ENCODE assay signal across 1 cellular context in the genomic region with DNA sequence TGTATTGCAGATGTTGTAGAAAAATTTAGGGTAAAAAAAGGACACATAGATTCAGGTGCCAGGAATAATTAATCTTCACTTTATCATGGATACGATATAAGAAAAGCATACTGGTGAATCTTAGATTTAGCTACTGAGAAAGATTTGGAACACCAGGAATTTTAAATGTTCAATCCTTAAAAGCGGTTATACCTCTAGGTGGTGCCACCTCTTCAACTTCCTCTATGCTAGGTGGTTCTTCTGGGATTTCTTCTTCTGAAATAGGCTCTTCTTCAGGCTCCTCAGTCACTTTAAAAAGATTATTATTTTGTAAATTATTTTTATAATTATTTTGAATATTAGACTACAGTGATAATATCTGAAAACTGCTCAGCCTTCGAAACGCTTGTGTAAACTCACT.
TF ChIP-seq lines count a peak whose summit lies in the region.

No MANE protein-coding gene starts in this region.

TF ChIP-seq in WTC11, 78 proteins besides CTCF, POLR2A, EP300 and RAD21 (continued from another document):
- TF ChIP-seq ETV6 (CRISPR knock-in tag; IDR thresholded peaks at IDR 0.05): no peak
- no peak for TF ChIP-seq IRF2 (CRISPR knock-in tag; IDR thresholded peaks at IDR 0.05; ENCODE audit: borderline replicate concordance, low read depth)
- no peak for TF ChIP-seq SP1 (CRISPR knock-in tag; conservative IDR thresholded peaks at IDR 0.05)
- TF ChIP-seq ELF4 (CRISPR knock-in tag; IDR thresholded peaks at IDR 0.05; ENCODE audit: low read depth): no peak
- no peak for TF ChIP-seq NFE2L1 (CRISPR knock-in tag; IDR thresholded peaks at IDR 0.05)
- TF ChIP-seq ZNF416 (CRISPR knock-in tag; IDR thresholded peaks at IDR 0.05): no peak
- TF ChIP-seq, protein P1, sequence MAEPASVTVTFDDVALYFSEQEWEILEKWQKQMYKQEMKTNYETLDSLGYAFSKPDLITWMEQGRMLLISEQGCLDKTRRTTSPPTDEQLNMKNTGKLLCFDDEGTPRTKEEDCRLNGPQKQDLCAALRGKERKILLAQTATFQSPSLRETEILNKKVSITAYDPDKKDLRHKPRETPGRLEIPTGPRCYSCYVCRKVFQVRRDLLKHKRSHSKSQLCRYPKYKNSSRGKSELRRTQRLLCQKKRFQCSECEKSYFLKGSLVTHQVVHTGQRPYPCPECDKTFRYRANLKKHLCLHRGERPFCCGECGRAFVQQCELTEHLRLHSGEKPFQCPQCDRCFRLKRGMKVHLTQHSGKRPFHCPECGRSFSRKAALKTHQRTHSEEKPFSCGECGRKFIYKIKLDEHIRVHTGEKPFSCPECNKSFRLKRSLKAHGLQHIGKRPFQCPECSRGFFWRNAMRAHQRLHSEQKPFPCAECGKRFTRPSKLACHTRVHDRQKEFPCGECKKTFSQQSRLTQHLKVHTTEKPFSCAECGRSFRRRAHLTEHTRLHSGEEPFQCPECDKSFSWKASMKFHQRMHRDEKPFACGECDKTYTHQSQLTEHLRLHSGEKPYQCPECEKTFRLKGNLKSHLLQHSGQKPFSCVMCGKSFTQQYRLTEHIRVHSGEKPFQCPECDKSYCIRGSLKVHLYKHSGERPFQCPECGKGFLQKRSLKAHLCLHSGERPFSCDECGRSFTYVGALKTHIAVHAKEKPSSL (CRISPR knock-in tag; conservative IDR thresholded peaks at IDR 0.05): no peak
- TF ChIP-seq, protein P2, sequence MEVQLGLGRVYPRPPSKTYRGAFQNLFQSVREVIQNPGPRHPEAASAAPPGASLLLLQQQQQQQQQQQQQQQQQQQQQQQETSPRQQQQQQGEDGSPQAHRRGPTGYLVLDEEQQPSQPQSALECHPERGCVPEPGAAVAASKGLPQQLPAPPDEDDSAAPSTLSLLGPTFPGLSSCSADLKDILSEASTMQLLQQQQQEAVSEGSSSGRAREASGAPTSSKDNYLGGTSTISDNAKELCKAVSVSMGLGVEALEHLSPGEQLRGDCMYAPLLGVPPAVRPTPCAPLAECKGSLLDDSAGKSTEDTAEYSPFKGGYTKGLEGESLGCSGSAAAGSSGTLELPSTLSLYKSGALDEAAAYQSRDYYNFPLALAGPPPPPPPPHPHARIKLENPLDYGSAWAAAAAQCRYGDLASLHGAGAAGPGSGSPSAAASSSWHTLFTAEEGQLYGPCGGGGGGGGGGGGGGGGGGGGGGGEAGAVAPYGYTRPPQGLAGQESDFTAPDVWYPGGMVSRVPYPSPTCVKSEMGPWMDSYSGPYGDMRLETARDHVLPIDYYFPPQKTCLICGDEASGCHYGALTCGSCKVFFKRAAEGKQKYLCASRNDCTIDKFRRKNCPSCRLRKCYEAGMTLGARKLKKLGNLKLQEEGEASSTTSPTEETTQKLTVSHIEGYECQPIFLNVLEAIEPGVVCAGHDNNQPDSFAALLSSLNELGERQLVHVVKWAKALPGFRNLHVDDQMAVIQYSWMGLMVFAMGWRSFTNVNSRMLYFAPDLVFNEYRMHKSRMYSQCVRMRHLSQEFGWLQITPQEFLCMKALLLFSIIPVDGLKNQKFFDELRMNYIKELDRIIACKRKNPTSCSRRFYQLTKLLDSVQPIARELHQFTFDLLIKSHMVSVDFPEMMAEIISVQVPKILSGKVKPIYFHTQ (CRISPR knock-in tag; IDR thresholded peaks at IDR 0.05): no peak
- TF ChIP-seq KAT7 (CRISPR knock-in tag; IDR thresholded peaks at IDR 0.05; ENCODE audit: borderline replicate concordance): no peak
- TF ChIP-seq ZNF671 (CRISPR knock-in tag; IDR thresholded peaks at IDR 0.05): no peak
- TF ChIP-seq, protein P3, sequence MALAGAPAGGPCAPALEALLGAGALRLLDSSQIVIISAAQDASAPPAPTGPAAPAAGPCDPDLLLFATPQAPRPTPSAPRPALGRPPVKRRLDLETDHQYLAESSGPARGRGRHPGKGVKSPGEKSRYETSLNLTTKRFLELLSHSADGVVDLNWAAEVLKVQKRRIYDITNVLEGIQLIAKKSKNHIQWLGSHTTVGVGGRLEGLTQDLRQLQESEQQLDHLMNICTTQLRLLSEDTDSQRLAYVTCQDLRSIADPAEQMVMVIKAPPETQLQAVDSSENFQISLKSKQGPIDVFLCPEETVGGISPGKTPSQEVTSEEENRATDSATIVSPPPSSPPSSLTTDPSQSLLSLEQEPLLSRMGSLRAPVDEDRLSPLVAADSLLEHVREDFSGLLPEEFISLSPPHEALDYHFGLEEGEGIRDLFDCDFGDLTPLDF (CRISPR knock-in tag; IDR thresholded peaks at IDR 0.05): no peak
- TF ChIP-seq NFYB (CRISPR knock-in tag; conservative IDR thresholded peaks at IDR 0.05; ENCODE audit: low read depth): no peak
- no peak for TF ChIP-seq JAZF1 (CRISPR knock-in tag; IDR thresholded peaks at IDR 0.05)
- TF ChIP-seq, protein P4, sequence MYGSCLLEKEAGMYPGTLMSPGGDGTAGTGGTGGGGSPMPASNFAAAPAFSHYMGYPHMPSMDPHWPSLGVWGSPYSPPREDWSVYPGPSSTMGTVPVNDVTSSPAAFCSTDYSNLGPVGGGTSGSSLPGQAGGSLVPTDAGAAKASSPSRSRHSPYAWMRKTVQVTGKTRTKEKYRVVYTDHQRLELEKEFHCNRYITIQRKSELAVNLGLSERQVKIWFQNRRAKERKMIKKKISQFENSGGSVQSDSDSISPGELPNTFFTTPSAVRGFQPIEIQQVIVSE (CRISPR knock-in tag; IDR thresholded peaks at IDR 0.05; ENCODE audit: borderline replicate concordance): no peak
TF ChIP-seq in WTC11: peak in this region for 0.
